1 cellular context compared by ENCODE assay signal in the genomic region with DNA sequence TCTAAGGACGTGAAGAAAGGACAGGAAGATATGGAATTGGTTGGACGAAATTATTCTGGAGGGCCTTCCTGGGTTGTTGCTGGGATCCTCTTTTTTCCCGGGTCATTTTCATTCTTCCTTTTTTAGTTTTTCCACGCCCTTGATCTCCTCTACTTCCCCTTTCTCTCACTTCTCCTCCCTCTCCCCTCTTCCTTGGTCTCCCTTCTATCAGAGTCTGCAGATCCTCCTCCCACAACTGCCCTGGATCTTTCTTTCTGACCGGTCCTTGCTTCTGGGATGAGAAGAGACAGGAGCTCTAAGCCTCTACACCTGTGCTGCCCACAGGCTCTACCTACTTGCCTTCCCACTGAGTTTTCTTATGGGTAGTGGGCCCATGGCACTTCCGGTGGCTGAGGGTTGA.
TF ChIP-seq lines count a peak whose summit lies in the region.

No MANE protein-coding gene starts in this region.

TF ChIP-seq in K562, 482 proteins besides CTCF, POLR2A, EP300 and RAD21 (continued from another document and continues in another):
- TF ChIP-seq, protein P1, sequence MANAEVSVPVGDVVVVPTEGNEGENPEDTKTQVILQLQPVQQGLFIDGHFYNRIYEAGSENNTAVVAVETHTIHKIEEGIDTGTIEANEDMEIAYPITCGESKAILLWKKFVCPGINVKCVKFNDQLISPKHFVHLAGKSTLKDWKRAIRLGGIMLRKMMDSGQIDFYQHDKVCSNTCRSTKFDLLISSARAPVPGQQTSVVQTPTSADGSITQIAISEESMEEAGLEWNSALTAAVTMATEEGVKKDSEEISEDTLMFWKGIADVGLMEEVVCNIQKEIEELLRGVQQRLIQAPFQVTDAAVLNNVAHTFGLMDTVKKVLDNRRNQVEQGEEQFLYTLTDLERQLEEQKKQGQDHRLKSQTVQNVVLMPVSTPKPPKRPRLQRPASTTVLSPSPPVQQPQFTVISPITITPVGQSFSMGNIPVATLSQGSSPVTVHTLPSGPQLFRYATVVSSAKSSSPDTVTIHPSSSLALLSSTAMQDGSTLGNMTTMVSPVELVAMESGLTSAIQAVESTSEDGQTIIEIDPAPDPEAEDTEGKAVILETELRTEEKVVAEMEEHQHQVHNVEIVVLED (CRISPR knock-in tag; IDR thresholded peaks at IDR 0.05), result no peak
- TF ChIP-seq RCOR1 (IDR thresholded peaks at IDR 0.05; ENCODE audit: borderline replicate concordance in 1 of 2, low read depth in 2 of 2, low read length in 2 of 2) (0 out of 4 replicates have a peak, but pooled peaks of 1 of the 2 experiments have one; percentile 34), ELF4 (CRISPR knock-in tag; IDR thresholded peaks at IDR 0.05) (peak; percentile 44; the same call in 1 of the 2 replicates), GTF2F1 (IDR thresholded peaks at IDR 0.05; ENCODE audit: low read depth, low read length) (no peak), SIX5 (IDR thresholded peaks at IDR 0.05; ENCODE audit: borderline replicate concordance in 1 of 2, insufficient read depth in 1 of 2, low read depth in 1 of 2, low read length in 2 of 2) (no peak), STAT5A (IDR thresholded peaks at IDR 0.05; ENCODE audit: borderline replicate concordance, low read length) (no peak), ZNF3 (CRISPR knock-in tag; IDR thresholded peaks at IDR 0.05) (no peak), CCNT2 (IDR thresholded peaks at IDR 0.05; ENCODE audit: borderline replicate concordance, extremely low read depth, insufficient read length, low read depth, low read length) (no peak), RHOXF2B (CRISPR knock-in tag; conservative IDR thresholded peaks at IDR 0.05) (no peak), SPI1 (IDR thresholded peaks at IDR 0.05; ENCODE audit: borderline replicate concordance, low read depth, low read length) (peak; percentile 76), FOXM1 (IDR thresholded peaks at IDR 0.05; ENCODE audit: low read depth) (0 out of 2 replicates have a peak, but pooled peaks have one; percentile 12), FOXM1 (CRISPR knock-in tag; IDR thresholded peaks at IDR 0.05; ENCODE audit: low read depth) (no peak), ZNF253 (CRISPR knock-in tag; conservative IDR thresholded peaks at IDR 0.05) (no peak), MAFK (IDR thresholded peaks at IDR 0.05; ENCODE audit: low read length) (no peak), KLF6 (CRISPR knock-in tag; IDR thresholded peaks at IDR 0.05; ENCODE audit: borderline replicate concordance) (no peak), HDAC1 (IDR thresholded peaks at IDR 0.05) (peak in 1 of 2 experiments; percentile 67; a peak in 1 of 4 replicates), ARID1B (IDR thresholded peaks at IDR 0.05) (peak; percentile 87), NR2F6 (CRISPR knock-in tag; IDR thresholded peaks at IDR 0.05) (no peak), MCM3 (IDR thresholded peaks at IDR 0.05) (no peak), JUN (IDR thresholded peaks at IDR 0.05; ENCODE audit: borderline replicate concordance, low read depth, low read length) (no peak), JUN (CRISPR knock-in tag; IDR thresholded peaks at IDR 0.05; ENCODE audit: borderline replicate concordance) (no peak), ZNF707 (CRISPR knock-in tag; conservative IDR thresholded peaks at IDR 0.05) (no peak), NFATC3 (IDR thresholded peaks at IDR 0.05) (no peak), KDM4B (IDR thresholded peaks at IDR 0.05; ENCODE audit: borderline replicate concordance in 2 of 2, low read depth in 1 of 2) (no peak), DPF2 (IDR thresholded peaks at IDR 0.05) (peak; percentile 72), BRCA1 (IDR thresholded peaks at IDR 0.05) (no peak), BRCA1 (CRISPR knock-in tag; IDR thresholded peaks at IDR 0.05) (no peak), SREBF1 (IDR thresholded peaks at IDR 0.05; ENCODE audit: borderline replicate concordance, low read depth, low read length) (no peak), CBFB (CRISPR knock-in tag; IDR thresholded peaks at IDR 0.05) (no peak), ZNF584 (CRISPR knock-in tag; IDR thresholded peaks at IDR 0.05; ENCODE audit: low read depth) (no peak), SP1 (CRISPR knock-in tag; IDR thresholded peaks at IDR 0.05) (no peak), POLR3G (IDR thresholded peaks at IDR 0.05; ENCODE audit: extremely low read depth, insufficient read length, insufficient replicate concordance) (no peak), TAF9B (IDR thresholded peaks at IDR 0.05; ENCODE audit: partially characterized antibody) (no peak), FOXJ2 (tag; IDR thresholded peaks at IDR 0.05) (no peak), TEAD4 (IDR thresholded peaks at IDR 0.05; ENCODE audit: low read length) (no peak), TEAD4 (CRISPR knock-in tag; IDR thresholded peaks at IDR 0.05; ENCODE audit: borderline replicate concordance) (no peak), HCFC1 (IDR thresholded peaks at IDR 0.05; ENCODE audit: low read depth, low read length) (no peak), DNMT1 (IDR thresholded peaks at IDR 0.05) (no peak), HMG20A (CRISPR knock-in tag; conservative IDR thresholded peaks at IDR 0.05) (no peak), ZKSCAN8 (CRISPR knock-in tag; IDR thresholded peaks at IDR 0.05) (no peak), BACH1 (tag; IDR thresholded peaks at IDR 0.05) (no peak), BHLHE40 (IDR thresholded peaks at IDR 0.05; ENCODE audit: low read length) (no peak), RB1 (IDR thresholded peaks at IDR 0.05; ENCODE audit: low read depth) (no peak), ZNF311 (CRISPR knock-in tag; IDR thresholded peaks at IDR 0.05) (no peak), SMARCB1 (IDR thresholded peaks at IDR 0.05; ENCODE audit: insufficient read length, low read depth) (peak; percentile 43), ERF (CRISPR knock-in tag; IDR thresholded peaks at IDR 0.05) (no peak), BRF1 (IDR thresholded peaks at IDR 0.05; ENCODE audit: borderline replicate concordance, extremely low read depth, insufficient read length) (no peak)
- TF ChIP-seq, protein P2, sequence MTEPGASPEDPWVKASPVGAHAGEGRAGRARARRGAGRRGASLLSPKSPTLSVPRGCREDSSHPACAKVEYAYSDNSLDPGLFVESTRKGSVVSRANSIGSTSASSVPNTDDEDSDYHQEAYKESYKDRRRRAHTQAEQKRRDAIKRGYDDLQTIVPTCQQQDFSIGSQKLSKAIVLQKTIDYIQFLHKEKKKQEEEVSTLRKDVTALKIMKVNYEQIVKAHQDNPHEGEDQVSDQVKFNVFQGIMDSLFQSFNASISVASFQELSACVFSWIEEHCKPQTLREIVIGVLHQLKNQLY (CRISPR knock-in tag; conservative IDR thresholded peaks at IDR 0.05), result no peak
- TF ChIP-seq, protein P3, sequence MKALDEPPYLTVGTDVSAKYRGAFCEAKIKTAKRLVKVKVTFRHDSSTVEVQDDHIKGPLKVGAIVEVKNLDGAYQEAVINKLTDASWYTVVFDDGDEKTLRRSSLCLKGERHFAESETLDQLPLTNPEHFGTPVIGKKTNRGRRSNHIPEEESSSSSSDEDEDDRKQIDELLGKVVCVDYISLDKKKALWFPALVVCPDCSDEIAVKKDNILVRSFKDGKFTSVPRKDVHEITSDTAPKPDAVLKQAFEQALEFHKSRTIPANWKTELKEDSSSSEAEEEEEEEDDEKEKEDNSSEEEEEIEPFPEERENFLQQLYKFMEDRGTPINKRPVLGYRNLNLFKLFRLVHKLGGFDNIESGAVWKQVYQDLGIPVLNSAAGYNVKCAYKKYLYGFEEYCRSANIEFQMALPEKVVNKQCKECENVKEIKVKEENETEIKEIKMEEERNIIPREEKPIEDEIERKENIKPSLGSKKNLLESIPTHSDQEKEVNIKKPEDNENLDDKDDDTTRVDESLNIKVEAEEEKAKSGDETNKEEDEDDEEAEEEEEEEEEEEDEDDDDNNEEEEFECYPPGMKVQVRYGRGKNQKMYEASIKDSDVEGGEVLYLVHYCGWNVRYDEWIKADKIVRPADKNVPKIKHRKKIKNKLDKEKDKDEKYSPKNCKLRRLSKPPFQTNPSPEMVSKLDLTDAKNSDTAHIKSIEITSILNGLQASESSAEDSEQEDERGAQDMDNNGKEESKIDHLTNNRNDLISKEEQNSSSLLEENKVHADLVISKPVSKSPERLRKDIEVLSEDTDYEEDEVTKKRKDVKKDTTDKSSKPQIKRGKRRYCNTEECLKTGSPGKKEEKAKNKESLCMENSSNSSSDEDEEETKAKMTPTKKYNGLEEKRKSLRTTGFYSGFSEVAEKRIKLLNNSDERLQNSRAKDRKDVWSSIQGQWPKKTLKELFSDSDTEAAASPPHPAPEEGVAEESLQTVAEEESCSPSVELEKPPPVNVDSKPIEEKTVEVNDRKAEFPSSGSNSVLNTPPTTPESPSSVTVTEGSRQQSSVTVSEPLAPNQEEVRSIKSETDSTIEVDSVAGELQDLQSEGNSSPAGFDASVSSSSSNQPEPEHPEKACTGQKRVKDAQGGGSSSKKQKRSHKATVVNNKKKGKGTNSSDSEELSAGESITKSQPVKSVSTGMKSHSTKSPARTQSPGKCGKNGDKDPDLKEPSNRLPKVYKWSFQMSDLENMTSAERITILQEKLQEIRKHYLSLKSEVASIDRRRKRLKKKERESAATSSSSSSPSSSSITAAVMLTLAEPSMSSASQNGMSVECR (CRISPR knock-in tag; IDR thresholded peaks at IDR 0.05), result no peak
- TF ChIP-seq, protein P4, sequence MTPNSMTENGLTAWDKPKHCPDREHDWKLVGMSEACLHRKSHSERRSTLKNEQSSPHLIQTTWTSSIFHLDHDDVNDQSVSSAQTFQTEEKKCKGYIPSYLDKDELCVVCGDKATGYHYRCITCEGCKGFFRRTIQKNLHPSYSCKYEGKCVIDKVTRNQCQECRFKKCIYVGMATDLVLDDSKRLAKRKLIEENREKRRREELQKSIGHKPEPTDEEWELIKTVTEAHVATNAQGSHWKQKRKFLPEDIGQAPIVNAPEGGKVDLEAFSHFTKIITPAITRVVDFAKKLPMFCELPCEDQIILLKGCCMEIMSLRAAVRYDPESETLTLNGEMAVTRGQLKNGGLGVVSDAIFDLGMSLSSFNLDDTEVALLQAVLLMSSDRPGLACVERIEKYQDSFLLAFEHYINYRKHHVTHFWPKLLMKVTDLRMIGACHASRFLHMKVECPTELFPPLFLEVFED (CRISPR knock-in tag; conservative IDR thresholded peaks at IDR 0.05), result 0 out of 2 replicates have a peak, but pooled peaks have one; percentile 10
- TF ChIP-seq, protein P5, sequence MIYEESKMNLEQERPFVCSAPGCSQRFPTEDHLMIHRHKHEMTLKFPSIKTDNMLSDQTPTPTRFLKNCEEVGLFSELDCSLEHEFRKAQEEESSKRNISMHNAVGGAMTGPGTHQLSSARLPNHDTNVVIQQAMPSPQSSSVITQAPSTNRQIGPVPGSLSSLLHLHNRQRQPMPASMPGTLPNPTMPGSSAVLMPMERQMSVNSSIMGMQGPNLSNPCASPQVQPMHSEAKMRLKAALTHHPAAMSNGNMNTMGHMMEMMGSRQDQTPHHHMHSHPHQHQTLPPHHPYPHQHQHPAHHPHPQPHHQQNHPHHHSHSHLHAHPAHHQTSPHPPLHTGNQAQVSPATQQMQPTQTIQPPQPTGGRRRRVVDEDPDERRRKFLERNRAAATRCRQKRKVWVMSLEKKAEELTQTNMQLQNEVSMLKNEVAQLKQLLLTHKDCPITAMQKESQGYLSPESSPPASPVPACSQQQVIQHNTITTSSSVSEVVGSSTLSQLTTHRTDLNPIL (CRISPR knock-in tag; IDR thresholded peaks at IDR 0.05), result no peak
- TF ChIP-seq, protein P6, sequence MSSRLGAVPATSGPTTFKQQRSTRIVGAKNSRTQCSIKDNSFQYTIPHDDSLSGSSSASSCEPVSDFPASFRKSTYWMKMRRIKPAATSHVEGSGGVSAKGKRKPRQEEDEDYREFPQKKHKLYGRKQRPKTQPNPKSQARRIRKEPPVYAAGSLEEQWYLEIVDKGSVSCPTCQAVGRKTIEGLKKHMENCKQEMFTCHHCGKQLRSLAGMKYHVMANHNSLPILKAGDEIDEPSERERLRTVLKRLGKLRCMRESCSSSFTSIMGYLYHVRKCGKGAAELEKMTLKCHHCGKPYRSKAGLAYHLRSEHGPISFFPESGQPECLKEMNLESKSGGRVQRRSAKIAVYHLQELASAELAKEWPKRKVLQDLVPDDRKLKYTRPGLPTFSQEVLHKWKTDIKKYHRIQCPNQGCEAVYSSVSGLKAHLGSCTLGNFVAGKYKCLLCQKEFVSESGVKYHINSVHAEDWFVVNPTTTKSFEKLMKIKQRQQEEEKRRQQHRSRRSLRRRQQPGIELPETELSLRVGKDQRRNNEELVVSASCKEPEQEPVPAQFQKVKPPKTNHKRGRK (tag; IDR thresholded peaks at IDR 0.05), result peak; percentile 52; the same call in 1 of the 2 replicates
- TF ChIP-seq, protein P7, sequence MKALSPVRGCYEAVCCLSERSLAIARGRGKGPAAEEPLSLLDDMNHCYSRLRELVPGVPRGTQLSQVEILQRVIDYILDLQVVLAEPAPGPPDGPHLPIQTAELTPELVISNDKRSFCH (CRISPR knock-in tag; IDR thresholded peaks at IDR 0.05), result no peak
- TF ChIP-seq, protein P7 (tag; IDR thresholded peaks at IDR 0.05), result no peak
- TF ChIP-seq, protein P8, sequence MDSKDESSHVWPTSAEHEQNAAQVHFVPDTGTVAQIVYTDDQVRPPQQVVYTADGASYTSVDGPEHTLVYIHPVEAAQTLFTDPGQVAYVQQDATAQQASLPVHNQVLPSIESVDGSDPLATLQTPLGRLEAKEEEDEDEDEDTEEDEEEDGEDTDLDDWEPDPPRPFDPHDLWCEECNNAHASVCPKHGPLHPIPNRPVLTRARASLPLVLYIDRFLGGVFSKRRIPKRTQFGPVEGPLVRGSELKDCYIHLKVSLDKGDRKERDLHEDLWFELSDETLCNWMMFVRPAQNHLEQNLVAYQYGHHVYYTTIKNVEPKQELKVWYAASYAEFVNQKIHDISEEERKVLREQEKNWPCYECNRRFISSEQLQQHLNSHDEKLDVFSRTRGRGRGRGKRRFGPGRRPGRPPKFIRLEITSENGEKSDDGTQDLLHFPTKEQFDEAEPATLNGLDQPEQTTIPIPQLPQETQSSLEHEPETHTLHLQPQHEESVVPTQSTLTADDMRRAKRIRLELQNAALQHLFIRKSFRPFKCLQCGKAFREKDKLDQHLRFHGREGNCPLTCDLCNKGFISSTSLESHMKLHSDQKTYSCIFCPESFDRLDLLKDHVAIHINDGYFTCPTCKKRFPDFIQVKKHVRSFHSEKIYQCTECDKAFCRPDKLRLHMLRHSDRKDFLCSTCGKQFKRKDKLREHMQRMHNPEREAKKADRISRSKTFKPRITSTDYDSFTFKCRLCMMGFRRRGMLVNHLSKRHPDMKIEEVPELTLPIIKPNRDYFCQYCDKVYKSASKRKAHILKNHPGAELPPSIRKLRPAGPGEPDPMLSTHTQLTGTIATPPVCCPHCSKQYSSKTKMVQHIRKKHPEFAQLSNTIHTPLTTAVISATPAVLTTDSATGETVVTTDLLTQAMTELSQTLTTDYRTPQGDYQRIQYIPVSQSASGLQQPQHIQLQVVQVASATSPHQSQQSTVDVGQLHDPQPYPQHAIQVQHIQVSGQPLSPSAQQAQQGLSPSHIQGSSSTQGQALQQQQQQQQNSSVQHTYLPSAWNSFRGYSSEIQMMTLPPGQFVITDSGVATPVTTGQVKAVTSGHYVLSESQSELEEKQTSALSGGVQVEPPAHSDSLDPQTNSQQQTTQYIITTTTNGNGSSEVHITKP (IDR thresholded peaks at IDR 0.05; ENCODE audit: partially characterized antibody), result peak; percentile 14
- TF ChIP-seq, protein P9, sequence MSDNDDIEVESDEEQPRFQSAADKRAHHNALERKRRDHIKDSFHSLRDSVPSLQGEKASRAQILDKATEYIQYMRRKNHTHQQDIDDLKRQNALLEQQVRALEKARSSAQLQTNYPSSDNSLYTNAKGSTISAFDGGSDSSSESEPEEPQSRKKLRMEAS (CRISPR knock-in tag; IDR thresholded peaks at IDR 0.05), result no peak
